Comparison of ENCODE assay signal across 1 cellular context in the genomic region with DNA sequence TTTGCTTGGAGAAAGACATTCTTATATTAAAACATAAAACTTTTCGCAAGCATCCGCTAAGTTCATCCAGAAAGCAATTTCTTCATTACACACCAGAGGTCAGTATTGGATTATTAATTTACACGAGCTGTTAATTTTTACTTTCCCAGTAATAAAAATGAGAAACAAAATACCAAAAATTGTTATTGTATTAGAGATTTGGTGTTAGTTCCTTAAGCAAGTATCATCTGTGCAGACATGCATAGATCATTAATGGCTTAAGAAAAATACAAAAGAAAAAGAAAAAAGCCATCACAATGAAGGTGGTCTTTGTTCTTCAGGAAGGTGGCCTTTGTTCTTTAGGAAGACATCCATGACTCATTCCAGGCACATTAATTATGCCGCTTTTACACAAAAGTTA.
TF ChIP-seq lines count a peak whose summit lies in the region.

No MANE protein-coding gene starts in this region.

TF ChIP-seq in HepG2, 621 proteins besides CTCF, POLR2A, EP300 and RAD21 (continued from another document and continues in another):
- TF ChIP-seq PPARG (CRISPR knock-in tag; conservative IDR thresholded peaks at IDR 0.05) (0 out of 2 replicates have a peak, but pooled peaks have one; percentile 9), ZBTB7A (CRISPR knock-in tag; IDR thresholded peaks at IDR 0.05) (no peak), NCOR1 (IDR thresholded peaks at IDR 0.05; ENCODE audit: borderline replicate concordance, low read length) (peak; percentile 80; the same call in 1 of the 2 replicates), ZKSCAN8 (CRISPR knock-in tag; IDR thresholded peaks at IDR 0.05; ENCODE audit: borderline replicate concordance) (peak; percentile 50; the same call in 1 of the 2 replicates), TBX3 (IDR thresholded peaks at IDR 0.05; ENCODE audit: borderline replicate concordance) (no peak), ZNF124 (CRISPR knock-in tag; IDR thresholded peaks at IDR 0.05) (no peak), GATAD2A (CRISPR knock-in tag; IDR thresholded peaks at IDR 0.05) (peak; percentile 57), RXRB (CRISPR knock-in tag; IDR thresholded peaks at IDR 0.05; ENCODE audit: borderline replicate concordance) (0 out of 2 replicates have a peak, but pooled peaks have one; percentile 39), MED1 (CRISPR knock-in tag; IDR thresholded peaks at IDR 0.05) (0 out of 2 replicates have a peak, but pooled peaks have one; percentile 13), HNF4A (CRISPR knock-in tag; IDR thresholded peaks at IDR 0.05) (peak; percentile 35; the same call in 1 of the 2 replicates), SOX13 (IDR thresholded peaks at IDR 0.05) (no peak), SOX13 (CRISPR knock-in tag; conservative IDR thresholded peaks at IDR 0.05 in 1 of 2, IDR thresholded peaks at IDR 0.05 in 1 of 2) (peak in 1 of 2 experiments; percentile 84; a peak in 2 of 4 replicates), FOXA3 (CRISPR knock-in tag; IDR thresholded peaks at IDR 0.05) (0 out of 2 replicates have a peak, but pooled peaks have one; percentile 4)
- TF ChIP-seq, protein P1, sequence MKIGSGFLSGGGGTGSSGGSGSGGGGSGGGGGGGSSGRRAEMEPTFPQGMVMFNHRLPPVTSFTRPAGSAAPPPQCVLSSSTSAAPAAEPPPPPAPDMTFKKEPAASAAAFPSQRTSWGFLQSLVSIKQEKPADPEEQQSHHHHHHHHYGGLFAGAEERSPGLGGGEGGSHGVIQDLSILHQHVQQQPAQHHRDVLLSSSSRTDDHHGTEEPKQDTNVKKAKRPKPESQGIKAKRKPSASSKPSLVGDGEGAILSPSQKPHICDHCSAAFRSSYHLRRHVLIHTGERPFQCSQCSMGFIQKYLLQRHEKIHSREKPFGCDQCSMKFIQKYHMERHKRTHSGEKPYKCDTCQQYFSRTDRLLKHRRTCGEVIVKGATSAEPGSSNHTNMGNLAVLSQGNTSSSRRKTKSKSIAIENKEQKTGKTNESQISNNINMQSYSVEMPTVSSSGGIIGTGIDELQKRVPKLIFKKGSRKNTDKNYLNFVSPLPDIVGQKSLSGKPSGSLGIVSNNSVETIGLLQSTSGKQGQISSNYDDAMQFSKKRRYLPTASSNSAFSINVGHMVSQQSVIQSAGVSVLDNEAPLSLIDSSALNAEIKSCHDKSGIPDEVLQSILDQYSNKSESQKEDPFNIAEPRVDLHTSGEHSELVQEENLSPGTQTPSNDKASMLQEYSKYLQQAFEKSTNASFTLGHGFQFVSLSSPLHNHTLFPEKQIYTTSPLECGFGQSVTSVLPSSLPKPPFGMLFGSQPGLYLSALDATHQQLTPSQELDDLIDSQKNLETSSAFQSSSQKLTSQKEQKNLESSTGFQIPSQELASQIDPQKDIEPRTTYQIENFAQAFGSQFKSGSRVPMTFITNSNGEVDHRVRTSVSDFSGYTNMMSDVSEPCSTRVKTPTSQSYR (CRISPR knock-in tag; IDR thresholded peaks at IDR 0.05; ENCODE audit: borderline replicate concordance) = no peak
- TF ChIP-seq, protein P2, sequence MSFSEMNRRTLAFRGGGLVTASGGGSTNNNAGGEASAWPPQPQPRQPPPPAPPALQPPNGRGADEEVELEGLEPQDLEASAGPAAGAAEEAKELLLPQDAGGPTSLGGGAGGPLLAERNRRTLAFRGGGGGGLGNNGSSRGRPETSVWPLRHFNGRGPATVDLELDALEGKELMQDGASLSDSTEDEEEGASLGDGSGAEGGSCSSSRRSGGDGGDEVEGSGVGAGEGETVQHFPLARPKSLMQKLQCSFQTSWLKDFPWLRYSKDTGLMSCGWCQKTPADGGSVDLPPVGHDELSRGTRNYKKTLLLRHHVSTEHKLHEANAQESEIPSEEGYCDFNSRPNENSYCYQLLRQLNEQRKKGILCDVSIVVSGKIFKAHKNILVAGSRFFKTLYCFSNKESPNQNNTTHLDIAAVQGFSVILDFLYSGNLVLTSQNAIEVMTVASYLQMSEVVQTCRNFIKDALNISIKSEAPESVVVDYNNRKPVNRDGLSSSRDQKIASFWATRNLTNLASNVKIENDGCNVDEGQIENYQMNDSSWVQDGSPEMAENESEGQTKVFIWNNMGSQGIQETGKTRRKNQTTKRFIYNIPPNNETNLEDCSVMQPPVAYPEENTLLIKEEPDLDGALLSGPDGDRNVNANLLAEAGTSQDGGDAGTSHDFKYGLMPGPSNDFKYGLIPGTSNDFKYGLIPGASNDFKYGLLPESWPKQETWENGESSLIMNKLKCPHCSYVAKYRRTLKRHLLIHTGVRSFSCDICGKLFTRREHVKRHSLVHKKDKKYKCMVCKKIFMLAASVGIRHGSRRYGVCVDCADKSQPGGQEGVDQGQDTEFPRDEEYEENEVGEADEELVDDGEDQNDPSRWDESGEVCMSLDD (CRISPR knock-in tag; IDR thresholded peaks at IDR 0.05; ENCODE audit: borderline replicate concordance) = no peak
- TF ChIP-seq, protein P3, sequence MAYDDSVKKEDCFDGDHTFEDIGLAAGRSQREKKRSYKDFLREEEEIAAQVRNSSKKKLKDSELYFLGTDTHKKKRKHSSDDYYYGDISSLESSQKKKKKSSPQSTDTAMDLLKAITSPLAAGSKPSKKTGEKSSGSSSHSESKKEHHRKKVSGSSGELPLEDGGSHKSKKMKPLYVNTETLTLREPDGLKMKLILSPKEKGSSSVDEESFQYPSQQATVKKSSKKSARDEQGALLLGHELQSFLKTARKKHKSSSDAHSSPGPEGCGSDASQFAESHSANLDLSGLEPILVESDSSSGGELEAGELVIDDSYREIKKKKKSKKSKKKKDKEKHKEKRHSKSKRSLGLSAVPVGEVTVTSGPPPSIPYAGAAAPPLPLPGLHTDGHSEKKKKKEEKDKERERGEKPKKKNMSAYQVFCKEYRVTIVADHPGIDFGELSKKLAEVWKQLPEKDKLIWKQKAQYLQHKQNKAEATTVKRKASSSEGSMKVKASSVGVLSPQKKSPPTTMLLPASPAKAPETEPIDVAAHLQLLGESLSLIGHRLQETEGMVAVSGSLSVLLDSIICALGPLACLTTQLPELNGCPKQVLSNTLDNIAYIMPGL (CRISPR knock-in tag; IDR thresholded peaks at IDR 0.05; ENCODE audit: borderline replicate concordance in 1 of 2, low read depth in 1 of 2) = no peak
- TF ChIP-seq, protein P4, sequence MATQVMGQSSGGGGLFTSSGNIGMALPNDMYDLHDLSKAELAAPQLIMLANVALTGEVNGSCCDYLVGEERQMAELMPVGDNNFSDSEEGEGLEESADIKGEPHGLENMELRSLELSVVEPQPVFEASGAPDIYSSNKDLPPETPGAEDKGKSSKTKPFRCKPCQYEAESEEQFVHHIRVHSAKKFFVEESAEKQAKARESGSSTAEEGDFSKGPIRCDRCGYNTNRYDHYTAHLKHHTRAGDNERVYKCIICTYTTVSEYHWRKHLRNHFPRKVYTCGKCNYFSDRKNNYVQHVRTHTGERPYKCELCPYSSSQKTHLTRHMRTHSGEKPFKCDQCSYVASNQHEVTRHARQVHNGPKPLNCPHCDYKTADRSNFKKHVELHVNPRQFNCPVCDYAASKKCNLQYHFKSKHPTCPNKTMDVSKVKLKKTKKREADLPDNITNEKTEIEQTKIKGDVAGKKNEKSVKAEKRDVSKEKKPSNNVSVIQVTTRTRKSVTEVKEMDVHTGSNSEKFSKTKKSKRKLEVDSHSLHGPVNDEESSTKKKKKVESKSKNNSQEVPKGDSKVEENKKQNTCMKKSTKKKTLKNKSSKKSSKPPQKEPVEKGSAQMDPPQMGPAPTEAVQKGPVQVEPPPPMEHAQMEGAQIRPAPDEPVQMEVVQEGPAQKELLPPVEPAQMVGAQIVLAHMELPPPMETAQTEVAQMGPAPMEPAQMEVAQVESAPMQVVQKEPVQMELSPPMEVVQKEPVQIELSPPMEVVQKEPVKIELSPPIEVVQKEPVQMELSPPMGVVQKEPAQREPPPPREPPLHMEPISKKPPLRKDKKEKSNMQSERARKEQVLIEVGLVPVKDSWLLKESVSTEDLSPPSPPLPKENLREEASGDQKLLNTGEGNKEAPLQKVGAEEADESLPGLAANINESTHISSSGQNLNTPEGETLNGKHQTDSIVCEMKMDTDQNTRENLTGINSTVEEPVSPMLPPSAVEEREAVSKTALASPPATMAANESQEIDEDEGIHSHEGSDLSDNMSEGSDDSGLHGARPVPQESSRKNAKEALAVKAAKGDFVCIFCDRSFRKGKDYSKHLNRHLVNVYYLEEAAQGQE (IDR thresholded peaks at IDR 0.05; ENCODE audit: borderline replicate concordance in 1 of 2, low read depth in 1 of 2, low read length in 2 of 2) = no peak
- TF ChIP-seq, protein P5, sequence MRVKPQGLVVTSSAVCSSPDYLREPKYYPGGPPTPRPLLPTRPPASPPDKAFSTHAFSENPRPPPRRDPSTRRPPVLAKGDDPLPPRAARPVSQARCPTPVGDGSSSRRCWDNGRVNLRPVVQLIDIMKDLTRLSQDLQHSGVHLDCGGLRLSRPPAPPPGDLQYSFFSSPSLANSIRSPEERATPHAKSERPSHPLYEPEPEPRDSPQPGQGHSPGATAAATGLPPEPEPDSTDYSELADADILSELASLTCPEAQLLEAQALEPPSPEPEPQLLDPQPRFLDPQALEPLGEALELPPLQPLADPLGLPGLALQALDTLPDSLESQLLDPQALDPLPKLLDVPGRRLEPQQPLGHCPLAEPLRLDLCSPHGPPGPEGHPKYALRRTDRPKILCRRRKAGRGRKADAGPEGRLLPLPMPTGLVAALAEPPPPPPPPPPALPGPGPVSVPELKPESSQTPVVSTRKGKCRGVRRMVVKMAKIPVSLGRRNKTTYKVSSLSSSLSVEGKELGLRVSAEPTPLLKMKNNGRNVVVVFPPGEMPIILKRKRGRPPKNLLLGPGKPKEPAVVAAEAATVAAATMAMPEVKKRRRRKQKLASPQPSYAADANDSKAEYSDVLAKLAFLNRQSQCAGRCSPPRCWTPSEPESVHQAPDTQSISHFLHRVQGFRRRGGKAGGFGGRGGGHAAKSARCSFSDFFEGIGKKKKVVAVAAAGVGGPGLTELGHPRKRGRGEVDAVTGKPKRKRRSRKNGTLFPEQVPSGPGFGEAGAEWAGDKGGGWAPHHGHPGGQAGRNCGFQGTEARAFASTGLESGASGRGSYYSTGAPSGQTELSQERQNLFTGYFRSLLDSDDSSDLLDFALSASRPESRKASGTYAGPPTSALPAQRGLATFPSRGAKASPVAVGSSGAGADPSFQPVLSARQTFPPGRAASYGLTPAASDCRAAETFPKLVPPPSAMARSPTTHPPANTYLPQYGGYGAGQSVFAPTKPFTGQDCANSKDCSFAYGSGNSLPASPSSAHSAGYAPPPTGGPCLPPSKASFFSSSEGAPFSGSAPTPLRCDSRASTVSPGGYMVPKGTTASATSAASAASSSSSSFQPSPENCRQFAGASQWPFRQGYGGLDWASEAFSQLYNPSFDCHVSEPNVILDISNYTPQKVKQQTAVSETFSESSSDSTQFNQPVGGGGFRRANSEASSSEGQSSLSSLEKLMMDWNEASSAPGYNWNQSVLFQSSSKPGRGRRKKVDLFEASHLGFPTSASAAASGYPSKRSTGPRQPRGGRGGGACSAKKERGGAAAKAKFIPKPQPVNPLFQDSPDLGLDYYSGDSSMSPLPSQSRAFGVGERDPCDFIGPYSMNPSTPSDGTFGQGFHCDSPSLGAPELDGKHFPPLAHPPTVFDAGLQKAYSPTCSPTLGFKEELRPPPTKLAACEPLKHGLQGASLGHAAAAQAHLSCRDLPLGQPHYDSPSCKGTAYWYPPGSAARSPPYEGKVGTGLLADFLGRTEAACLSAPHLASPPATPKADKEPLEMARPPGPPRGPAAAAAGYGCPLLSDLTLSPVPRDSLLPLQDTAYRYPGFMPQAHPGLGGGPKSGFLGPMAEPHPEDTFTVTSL (CRISPR knock-in tag; IDR thresholded peaks at IDR 0.05; ENCODE audit: borderline replicate concordance) = peak; percentile 42; the same call in 1 of the 2 replicates
- TF ChIP-seq, protein P6, sequence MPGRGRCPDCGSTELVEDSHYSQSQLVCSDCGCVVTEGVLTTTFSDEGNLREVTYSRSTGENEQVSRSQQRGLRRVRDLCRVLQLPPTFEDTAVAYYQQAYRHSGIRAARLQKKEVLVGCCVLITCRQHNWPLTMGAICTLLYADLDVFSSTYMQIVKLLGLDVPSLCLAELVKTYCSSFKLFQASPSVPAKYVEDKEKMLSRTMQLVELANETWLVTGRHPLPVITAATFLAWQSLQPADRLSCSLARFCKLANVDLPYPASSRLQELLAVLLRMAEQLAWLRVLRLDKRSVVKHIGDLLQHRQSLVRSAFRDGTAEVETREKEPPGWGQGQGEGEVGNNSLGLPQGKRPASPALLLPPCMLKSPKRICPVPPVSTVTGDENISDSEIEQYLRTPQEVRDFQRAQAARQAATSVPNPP (CRISPR knock-in tag; IDR thresholded peaks at IDR 0.05) = no peak
- TF ChIP-seq, protein P7, sequence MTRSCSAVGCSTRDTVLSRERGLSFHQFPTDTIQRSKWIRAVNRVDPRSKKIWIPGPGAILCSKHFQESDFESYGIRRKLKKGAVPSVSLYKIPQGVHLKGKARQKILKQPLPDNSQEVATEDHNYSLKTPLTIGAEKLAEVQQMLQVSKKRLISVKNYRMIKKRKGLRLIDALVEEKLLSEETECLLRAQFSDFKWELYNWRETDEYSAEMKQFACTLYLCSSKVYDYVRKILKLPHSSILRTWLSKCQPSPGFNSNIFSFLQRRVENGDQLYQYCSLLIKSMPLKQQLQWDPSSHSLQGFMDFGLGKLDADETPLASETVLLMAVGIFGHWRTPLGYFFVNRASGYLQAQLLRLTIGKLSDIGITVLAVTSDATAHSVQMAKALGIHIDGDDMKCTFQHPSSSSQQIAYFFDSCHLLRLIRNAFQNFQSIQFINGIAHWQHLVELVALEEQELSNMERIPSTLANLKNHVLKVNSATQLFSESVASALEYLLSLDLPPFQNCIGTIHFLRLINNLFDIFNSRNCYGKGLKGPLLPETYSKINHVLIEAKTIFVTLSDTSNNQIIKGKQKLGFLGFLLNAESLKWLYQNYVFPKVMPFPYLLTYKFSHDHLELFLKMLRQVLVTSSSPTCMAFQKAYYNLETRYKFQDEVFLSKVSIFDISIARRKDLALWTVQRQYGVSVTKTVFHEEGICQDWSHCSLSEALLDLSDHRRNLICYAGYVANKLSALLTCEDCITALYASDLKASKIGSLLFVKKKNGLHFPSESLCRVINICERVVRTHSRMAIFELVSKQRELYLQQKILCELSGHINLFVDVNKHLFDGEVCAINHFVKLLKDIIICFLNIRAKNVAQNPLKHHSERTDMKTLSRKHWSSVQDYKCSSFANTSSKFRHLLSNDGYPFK (CRISPR knock-in tag; IDR thresholded peaks at IDR 0.05; ENCODE audit: borderline replicate concordance) = no peak
